In the genomic region with DNA sequence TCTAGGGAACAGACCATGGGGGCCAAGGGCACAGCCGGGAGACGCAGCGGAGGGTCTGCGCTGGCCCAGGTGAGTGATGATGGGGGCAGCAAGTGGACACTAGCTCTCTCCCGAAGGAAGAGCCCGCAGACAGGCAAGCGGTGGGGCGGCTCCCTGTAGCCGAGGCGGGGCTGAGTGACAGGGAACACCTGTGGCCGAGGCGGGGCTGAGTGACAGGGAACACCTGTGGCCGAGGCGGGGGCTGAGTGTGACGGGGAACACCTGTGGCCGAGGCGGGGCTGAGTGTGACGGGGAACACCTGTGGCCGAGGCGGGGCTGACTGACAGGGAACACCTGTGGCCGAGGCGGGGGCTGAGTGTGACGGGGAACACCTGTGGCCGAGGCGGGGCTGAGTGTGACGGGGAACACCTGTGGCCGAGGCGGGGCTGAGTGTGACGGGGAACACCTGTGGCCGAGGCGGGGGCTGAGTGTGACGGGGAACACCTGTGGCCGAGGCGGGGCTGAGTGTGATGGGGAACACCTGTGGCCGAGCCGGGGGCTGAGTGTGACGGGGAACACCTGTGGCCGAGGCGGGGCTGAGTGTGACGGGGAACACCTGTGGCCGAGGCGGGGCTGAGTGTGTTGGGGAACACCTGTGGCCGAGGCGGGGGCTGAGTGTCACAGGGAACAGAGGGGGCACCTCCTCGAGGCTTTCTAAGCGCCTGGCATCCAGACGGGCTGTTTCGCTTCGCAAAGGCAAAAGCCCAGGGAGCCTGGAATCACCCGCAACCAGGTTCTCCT, we compare ENCODE assay signal across 7 cellular contexts. TPM values are rescaled to one million over a fixed set of nuclear protein-coding genes. Genes with fewer than 3 reads are reported as not detected.
DNase-seq lines count a peak whose midpoint lies in the region; ATAC-seq and TF ChIP-seq lines count a peak whose summit lies in the region.
"Not testable (repeated sequence)": the region's sequence is repeated elsewhere in the genome, so short reads cannot be mapped to it uniquely, and the experiment has no call there.

No MANE protein-coding gene starts in this region.

- not testable (repeated sequence) for TF ChIP-seq CTCF in DND-41 (IDR thresholded peaks at IDR 0.05; ENCODE audit: borderline replicate concordance, extremely low read depth, low read length, poor library complexity, severe bottlenecking); NB4 (IDR thresholded peaks at IDR 0.05; ENCODE audit: low read depth, low read length); activated B cell treated with CpG ODN at 0.5 μM for 24 hours (IDR thresholded peaks at IDR 0.05); brain (conservative IDR thresholded peaks at IDR 0.05); fibroblast of mammary gland (conservative IDR thresholded peaks at IDR 0.05; ENCODE audit: control insufficient read depth, insufficient read depth, low read depth, low read length)

- H3K18ac ChIP-seq in mesendoderm (ENCODE audit: low read length), result not testable (repeated sequence)

- H3K9me3 ChIP-seq in DND-41 (ENCODE audit: insufficient read depth, low read length, severe bottlenecking), result not testable (repeated sequence)

- peaks cover 27% of the 10 kb centered on the region for H3K4me1 ChIP-seq in DND-41 (ENCODE audit: insufficient read depth, low read length)
- H3K4me1 ChIP-seq in mesendoderm (ENCODE audit: control insufficient read depth, low read depth, low read length); rectal smooth muscle tissue (ENCODE audit: control insufficient read depth, insufficient read depth, low read length): not testable (repeated sequence)

- not testable (repeated sequence) for H3K79me1 ChIP-seq in mesendoderm (ENCODE audit: low read length)

- H3K79me2 ChIP-seq in DND-41 (ENCODE audit: insufficient read depth, low read length), result peaks cover 21% of the 10 kb centered on the region
- H3K79me2 ChIP-seq in mesendoderm (ENCODE audit: control insufficient read depth, insufficient read depth, low read length), result not testable (repeated sequence)

- peak overlapping the region; percentile 90 for H3K4me2 ChIP-seq in DND-41 (ENCODE audit: insufficient read depth, low read length)
- not testable (repeated sequence) for H3K4me2 ChIP-seq in mesendoderm (ENCODE audit: low read length)

- not testable (repeated sequence) for H3K23ac ChIP-seq in mesendoderm (ENCODE audit: low read length)

- H3K27ac Mint-ChIP-seq in activated B cell treated with CpG ODN at 0.5 μM for 24 hours (peak overlapping the region; percentile 76), brain (peak overlapping the region; percentile 65 to 97 (median 92))

- peaks cover 37% of the 10 kb centered on the region for H3K36me3 Mint-ChIP-seq in activated B cell treated with CpG ODN at 0.5 μM for 24 hours (ENCODE audit: low read depth)
- H3K36me3 Mint-ChIP-seq in brain, result peaks cover 20% of the 10 kb centered on the region

- H3K27ac ChIP-seq in DND-41 (ENCODE audit: low read length), result peak overlapping the region; percentile 86; the same call in 1 of the 2 replicates
- not testable (repeated sequence) for H3K27ac ChIP-seq in mesendoderm (ENCODE audit: low read depth, low read length); rectal smooth muscle tissue (ENCODE audit: low read depth, low read length)

- CTCF ChIA-PET in activated B cell treated with CpG ODN at 0.5 μM for 24 hours (lab: Charles Lee), result not testable (repeated sequence)

- not testable (repeated sequence) for H3K9me3 Mint-ChIP-seq in activated B cell treated with CpG ODN at 0.5 μM for 24 hours, brain

- peak overlapping the region; percentile 91 for H3K56ac ChIP-seq in mesendoderm (ENCODE audit: low read length)

- not testable (repeated sequence) for TF ChIP-seq POLR2A in NB4 (IDR thresholded peaks at IDR 0.05; ENCODE audit: extremely low read depth, insufficient read length)

- H2AK5ac ChIP-seq in mesendoderm (ENCODE audit: low read length), result not testable (repeated sequence)

- not testable (repeated sequence) for H3K27me3 Mint-ChIP-seq in activated B cell treated with CpG ODN at 0.5 μM for 24 hours, brain

- not testable (repeated sequence) for H4K5ac ChIP-seq in mesendoderm (ENCODE audit: low read length)

- not testable (repeated sequence) for H4K8ac ChIP-seq in mesendoderm (ENCODE audit: low read depth, low read length)

- WGBS in mesendoderm (ENCODE audit: extremely low coverage, insufficient coverage, low lambda C conversion rate), result no CpG with 5 or more reads among the region's 50 CpGs

- H3K4me3 ChIP-seq in DND-41 (ENCODE audit: low read depth in 1 of 2, low read length in 2 of 2), result peak overlapping the region; percentile 88 to 96; a peak in 3 of 4 replicates
- H3K4me3 ChIP-seq in NB4 (ENCODE audit: low read depth, low read length), result peak overlapping the region; percentile 62
- H3K4me3 ChIP-seq in fibroblast of mammary gland (ENCODE audit: control insufficient read depth, low read depth, low read length), result peak overlapping the region; percentile 82
- not testable (repeated sequence) for H3K4me3 ChIP-seq in mesendoderm (ENCODE audit: low read length)
- peak overlapping the region; percentile 73 for H3K4me3 ChIP-seq in rectal smooth muscle tissue (ENCODE audit: low read length)

- DNase-seq in DND-41; NB4 (ENCODE audit: low read depth); activated B cell treated with CpG ODN at 0.5 μM for 24 hours; fibroblast of mammary gland (ENCODE audit: low read depth); mesendoderm: not testable (repeated sequence)

- peaks cover 40% of the 10 kb centered on the region for H3K36me3 ChIP-seq in DND-41 (ENCODE audit: insufficient read depth, low read length)
- not testable (repeated sequence) for H3K36me3 ChIP-seq in mesendoderm (ENCODE audit: control insufficient read depth, insufficient read depth, low read length); rectal smooth muscle tissue (ENCODE audit: control insufficient read depth, insufficient read depth, low read length)

- intact Hi-C loops in activated B cell treated with CpG ODN at 0.5 μM for 24 hours (cut with micrococcal nuclease), result loop anchor here (2.0 kb wide), 1 partner anchor 19 kb away; no protein-coding TSS in a partner anchor

- H3K4me1 Mint-ChIP-seq in activated B cell treated with CpG ODN at 0.5 μM for 24 hours, result peaks cover 21% of the 10 kb centered on the region
- peaks cover 21% of the 10 kb centered on the region for H3K4me1 Mint-ChIP-seq in brain

- H4K20me1 ChIP-seq in DND-41 (ENCODE audit: insufficient read depth, low read length), result not testable (repeated sequence)

- not testable (repeated sequence) for H2BK15ac ChIP-seq in mesendoderm (replicated peaks; ENCODE audit: low read depth)

- POLR2A ChIA-PET in activated B cell treated with CpG ODN at 0.5 μM for 24 hours (lab: Charles Lee), result interaction anchor here (1.6 to 7.8 kb wide), 3 partner anchors 15 to 26 kb away, joined by 7 to 213 read pairs (median 16); partner anchors contain the start of gene R3HDM4

- H3K9ac ChIP-seq in DND-41 (ENCODE audit: low read depth, low read length), result peak overlapping the region; percentile 90
- H3K9ac ChIP-seq in mesendoderm (ENCODE audit: low read length), result peak overlapping the region; percentile 84
- H3K9ac ChIP-seq in rectal smooth muscle tissue (ENCODE audit: low read length), result peak overlapping the region; percentile 56

- H3K4me3 Mint-ChIP-seq in activated B cell treated with CpG ODN at 0.5 μM for 24 hours, result peak overlapping the region; percentile 82
- H3K4me3 Mint-ChIP-seq in brain, result peak overlapping the region; percentile 84 to 92 (median 88)

- not testable (repeated sequence) for H3K4ac ChIP-seq in mesendoderm (ENCODE audit: low read depth, low read length)

- H3K27me3 ChIP-seq in DND-41 (ENCODE audit: insufficient read depth, low read length, poor library complexity); mesendoderm (ENCODE audit: insufficient read depth, low read length, poor library complexity); rectal smooth muscle tissue (ENCODE audit: control insufficient read depth, insufficient read depth, low read length): not testable (repeated sequence)

- H2BK5ac ChIP-seq in mesendoderm (ENCODE audit: low read length), result not testable (repeated sequence)

- H2AFZ ChIP-seq in DND-41 (ENCODE audit: low read depth, low read length), result not testable (repeated sequence)

- not testable (repeated sequence) for ATAC-seq in DND-41 (ENCODE audit: insufficient read depth, low read depth); activated B cell treated with CpG ODN at 0.5 μM for 24 hours (ENCODE audit: low read depth)

- H2BK120ac ChIP-seq in mesendoderm (ENCODE audit: low read depth, low read length), result not testable (repeated sequence)

RNA-seq across cellular contexts. Expression of gene MED16, which starts 1.4 kb away (rescaled TPM):
- total RNA-seq in activated B cell treated with CpG ODN at 0.5 μM for 24 hours, result 76.1 and 79.3 TPM in 2 replicates
- 95.1 TPM for polyA plus RNA-seq in brain (ENCODE audit: insufficient read depth, low read depth, low replicate concordance)
- polyA plus RNA-seq in mesendoderm (2013, experiment 1 of 2), result 34.1 TPM
- polyA plus RNA-seq in mesendoderm (2013, experiment 2 of 2), result 33.8 TPM

RNA-seq across cellular contexts. Expression of gene RNU6-9, which starts 1.7 kb away (rescaled TPM):
- total RNA-seq in activated B cell treated with CpG ODN at 0.5 μM for 24 hours, result not detected in 2 replicates
- not detected for polyA plus RNA-seq in brain (ENCODE audit: insufficient read depth, low read depth, low replicate concordance)
- polyA plus RNA-seq in mesendoderm (2013, experiment 1 of 2), result not detected
- not detected for polyA plus RNA-seq in mesendoderm (2013, experiment 2 of 2)

RNA-seq across cellular contexts. Expression of gene R3HDM4, which starts 21.4 kb away (rescaled TPM):
- total RNA-seq in activated B cell treated with CpG ODN at 0.5 μM for 24 hours, result 174 and 189 TPM in 2 replicates
- polyA plus RNA-seq in brain (ENCODE audit: insufficient read depth, low read depth, low replicate concordance), result 96.1 TPM
- polyA plus RNA-seq in mesendoderm (2013, experiment 1 of 2), result 56.1 TPM
- 56.0 TPM for polyA plus RNA-seq in mesendoderm (2013, experiment 2 of 2)

RNA-seq across cellular contexts. Expression of gene KISS1R, which starts 25.5 kb away (rescaled TPM):
- total RNA-seq in activated B cell treated with CpG ODN at 0.5 μM for 24 hours, result 0.49 TPM in 2 replicates
- 0.73 TPM for polyA plus RNA-seq in brain (ENCODE audit: insufficient read depth, low read depth, low replicate concordance)
- 0.10 TPM for polyA plus RNA-seq in mesendoderm (2013, experiment 1 of 2)
- polyA plus RNA-seq in mesendoderm (2013, experiment 2 of 2), result 0.15 TPM

RNA-seq across cellular contexts. Expression of gene CFD, which starts 32.1 kb away (rescaled TPM):
- 0.54 TPM in 1 of 2 replicates, not detected in the other for total RNA-seq in activated B cell treated with CpG ODN at 0.5 μM for 24 hours
- polyA plus RNA-seq in brain (ENCODE audit: insufficient read depth, low read depth, low replicate concordance), result 3.4 TPM
- polyA plus RNA-seq in mesendoderm (2013, experiment 1 of 2), result 0.21 TPM
- polyA plus RNA-seq in mesendoderm (2013, experiment 2 of 2), result 0.17 TPM
